Comparison of ENCODE assay signal across 1 cellular context in the genomic region with DNA sequence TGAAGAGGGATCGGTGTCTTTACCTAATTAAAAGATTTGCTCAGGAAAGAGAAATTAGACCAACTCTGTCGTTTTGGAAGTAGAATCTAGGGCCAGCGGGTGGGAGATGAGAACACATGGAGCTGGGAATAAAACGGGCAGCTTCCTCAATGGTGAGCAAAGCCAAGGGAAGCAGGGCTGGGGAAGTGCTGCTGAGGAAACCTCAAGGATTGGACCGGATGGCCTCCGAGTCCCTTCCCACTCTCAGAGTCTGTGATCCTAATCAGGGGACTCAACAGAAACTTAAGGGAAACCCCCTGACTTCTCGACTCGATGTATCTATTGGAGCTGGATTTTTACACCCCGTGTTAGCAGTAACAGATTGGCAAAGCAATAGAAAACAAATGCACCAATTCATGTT.
TF ChIP-seq lines count a peak whose summit lies in the region.

No MANE protein-coding gene starts in this region.

TF ChIP-seq in endothelial cell of umbilical vein, 7 proteins besides CTCF, POLR2A, EP300 and RAD21 (continued from another document):
- no peak for TF ChIP-seq GATA2 (IDR thresholded peaks at IDR 0.05; ENCODE audit: insufficient read depth, insufficient read length, low read depth, low read length)
- no peak for TF ChIP-seq MAX (IDR thresholded peaks at IDR 0.05; ENCODE audit: insufficient read depth, insufficient read length)
- TF ChIP-seq MYC (IDR thresholded peaks at IDR 0.05; ENCODE audit: low read depth, low read length): no peak
- no peak for TF ChIP-seq EZH2 (IDR thresholded peaks at IDR 0.05; ENCODE audit: borderline replicate concordance, low read depth, low read length, severe bottlenecking)
- no peak for TF ChIP-seq JUN (IDR thresholded peaks at IDR 0.05; ENCODE audit: borderline replicate concordance, insufficient read depth, insufficient read length, low read depth)
